Comparison of ENCODE assay signal across 21 cellular contexts in the genomic region with DNA sequence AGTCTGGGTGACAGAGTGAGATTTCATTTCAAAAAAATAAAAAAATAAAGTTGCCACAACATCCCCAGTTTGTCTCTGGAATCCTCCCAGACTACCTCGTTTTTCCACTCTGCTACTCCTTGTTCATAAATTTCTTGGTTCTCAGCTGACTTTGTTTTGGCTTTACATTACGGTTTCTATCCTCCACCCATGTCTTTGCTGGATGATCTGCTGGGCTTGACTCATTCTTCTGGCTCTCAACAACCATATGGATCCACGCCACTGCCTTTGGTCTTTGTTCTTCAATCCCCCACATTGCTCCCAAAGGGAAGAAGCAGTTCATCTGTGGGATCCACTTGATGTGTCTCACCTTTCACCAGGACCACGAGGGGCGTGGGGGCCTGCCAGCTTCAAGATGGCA.
A peak's percentile ranks its signal among the peaks of the same experiment; 100 is the strongest.
DNase-seq lines count a peak whose midpoint lies in the region; ATAC-seq and TF ChIP-seq lines count a peak whose summit lies in the region.
"Had no signal": no experiment of that assay in that cellular context is flagged by ENCODE, and none has a peak within 500 bp of the region (broad histone marks: within the 10 kb centered on the region; RNA-seq: fewer than 3 reads in every experiment).

No MANE protein-coding gene starts in this region.

- H3K27me3 ChIP-seq in GM23248 (replicated peaks; ENCODE audit: insufficient read depth) (no peaks in the 10 kb centered on the region), upper lobe of right lung (no peaks in the 10 kb centered on the region)

- H3K4me3 ChIP-seq in GM23248: no peak overlapping the region
- no peak overlapping the region for H3K4me3 ChIP-seq in cardiac fibroblast (replicated peaks in 1 of 2; ENCODE audit: low read depth in 2 of 2, low read length in 2 of 2)
- no peak overlapping the region for H3K4me3 ChIP-seq in upper lobe of right lung
- H3K4me3 ChIP-seq: K562 had no signal

- H3K4me2 ChIP-seq in GM23248 (ENCODE audit: unreplicated experiment): no peak overlapping the region

- peak; percentile 83 for DNase-seq in GM23248
- peak; percentile 43 to 68 for DNase-seq in cardiac fibroblast (ENCODE audit: low read depth in 2 of 2)
- peak; percentile 72 for DNase-seq in fibroblast of the conjunctiva (ENCODE audit: low read depth)
- DNase-seq in upper lobe of right lung: peak; percentile 22
- DNase-seq in NCI-H2107 (lab: John Stamatoyannopoulos, UW): no peak
- DNase-seq in KG1 (lab: John Stamatoyannopoulos, UW): no peak
- no peak for DNase-seq in DMS153 (lab: John Stamatoyannopoulos, UW)
- DNase-seq: DMS53; GDM1; H9; HFFc6; NCI-H1092 treated with DMSO at 0.1 percent for 48 hours; NCI-H146; NCI-H2029; NCI-H226; NCI-H524; NCI-H774; NK-92 treated with Interleukin-12 subunit alpha and Interleukin-12 subunit beta, amount 100 ng/mL, for 24 hours had no signal

- H3K27ac ChIP-seq in GM23248: peak overlapping the region; percentile 38
- H3K27ac ChIP-seq in upper lobe of right lung: no peak overlapping the region

- no peaks in the 10 kb centered on the region for H4K20me1 ChIP-seq in GM23248 (ENCODE audit: insufficient read depth)

- TF ChIP-seq CTCF in cardiac fibroblast (IDR thresholded peaks at IDR 0.05; ENCODE audit: low read depth, low read length) (no peak), upper lobe of right lung (IDR thresholded peaks at IDR 0.05) (no peak)

- in situ Hi-C loops in GM23248 (cut with MboI): no loop called here

- 6 to 10% methylated on average over 5 of the region's 5 CpGs for WGBS in GM23248 (ENCODE audit: low coverage in 1 of 2, low lambda C conversion rate in 2 of 2, missing lambda C conversion rate in 2 of 2), 2 experiments

- H3K36me3 ChIP-seq in GM23248 (ENCODE audit: low read depth): no peaks in the 10 kb centered on the region
- H3K36me3 ChIP-seq in upper lobe of right lung: no peaks in the 10 kb centered on the region

- intact Hi-C loops in upper lobe of right lung (cut with DNase I): no loop called here

- H3K4me1 ChIP-seq in GM23248 (ENCODE audit: insufficient read depth) (peaks cover 11% of the 10 kb centered on the region), upper lobe of right lung (no peaks in the 10 kb centered on the region)

- H3F3A ChIP-seq in GM23248 (ENCODE audit: insufficient read depth): no peaks in the 10 kb centered on the region

- ATAC-seq in upper lobe of right lung (no peak), GM18909 (IDR thresholded peaks at IDR 0.05; ENCODE audit: poor library complexity, unreplicated experiment) (no peak)
- ATAC-seq: K562, Right ventricle myocardium inferior had no signal

- no peaks in the 10 kb centered on the region for H3K79me2 ChIP-seq in GM23248 (ENCODE audit: insufficient read depth)

- no peak overlapping the region for H2AFZ ChIP-seq in GM23248

- H3K9me2 ChIP-seq in GM23248 (ENCODE audit: insufficient read depth): no peaks in the 10 kb centered on the region

- no peak overlapping the region for H3K9ac ChIP-seq in GM23248

- H3K9me3 ChIP-seq in GM23248 (ENCODE audit: low read depth): no peaks in the 10 kb centered on the region
- no peaks in the 10 kb centered on the region for H3K9me3 ChIP-seq in upper lobe of right lung

Comparison
In these comparisons a context has a peak if more than half of its experiments do, and no peak if none do; other contexts are left out.
1. DNase-seq: peak in GM23248 (single experiment), cardiac fibroblast (2 of 2), fibroblast of the conjunctiva (single experiment) and upper lobe of right lung (single experiment); none in NCI-H2107 (single experiment), KG1 (single experiment) and DMS153 (single experiment).